19 cellular contexts compared by ENCODE assay signal in the genomic region with DNA sequence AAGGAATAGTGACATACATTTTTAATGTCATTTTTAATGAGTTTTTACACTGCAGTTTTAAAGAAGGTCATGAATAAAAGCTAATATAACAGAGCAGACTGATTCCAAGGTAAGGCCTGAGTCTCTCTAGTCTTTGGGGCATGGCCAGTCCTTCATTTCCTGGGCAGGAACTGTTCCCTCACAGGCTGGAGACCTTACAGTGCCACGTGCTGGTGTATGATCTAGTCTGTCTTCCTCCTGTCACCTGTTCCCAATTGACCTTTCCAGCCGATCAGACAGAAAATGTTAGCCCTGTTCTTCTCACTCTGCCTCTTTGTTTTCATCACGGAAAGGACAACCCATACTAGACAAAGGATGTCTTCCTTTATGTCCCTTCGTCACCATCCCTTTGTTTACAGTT.
"Had no signal": no experiment of that assay in that cellular context is flagged by ENCODE, and none has a peak within 500 bp of the region (broad histone marks: within the 10 kb centered on the region; RNA-seq: fewer than 3 reads in every experiment).

No MANE protein-coding gene starts in this region.

- DNase-seq: activated CD4-positive, alpha-beta T cell treated with anti-CD3 and anti-CD28 coated beads, Interleukin-2, amount 10 ng/mL, durations not matched to agents 24 days and 14 days; activated CD4-positive, CD25-positive, alpha-beta regulatory T cell; activated CD8-positive, alpha-beta T cell treated with anti-CD3 and anti-CD28 coated beads for 36 hours; activated naive CD4-positive, alpha-beta T cell treated with anti-CD3 and anti-CD28 coated beads, Interleukin-2, amount 50 U/mL, for 16 hours; activated T-cell treated with anti-CD3 and anti-CD28 coated beads, Interleukin-2, amount 50 U/mL, for 24 hours; adrenal gland; cerebellar nuclear complex; cortex of kidney; effector CD4-positive, alpha-beta T cell; pancreas; sigmoid colon; spleen; uterus had no signal

- H3K27me3 ChIP-seq: adrenal gland, esophagus muscularis mucosa, pancreas, sigmoid colon, spleen, tibial nerve, uterus had no signal

- H3K4me3 ChIP-seq: adrenal gland, esophagus muscularis mucosa, pancreas, sigmoid colon, spleen, tibial nerve, uterus had no signal

- H3K4me1 ChIP-seq: esophagus muscularis mucosa, sigmoid colon, uterus had no signal

- H3K9me3 Mint-ChIP-seq: activated CD4-positive, alpha-beta T cell treated with anti-CD3 and anti-CD28 coated beads, Interleukin-2, amount 10 ng/mL, durations not matched to agents 24 days and 14 days; activated CD8-positive, alpha-beta T cell treated with anti-CD3 and anti-CD28 coated beads for 36 hours; activated T-cell treated with anti-CD3 and anti-CD28 coated beads, Interleukin-2, amount 50 U/mL, for 24 hours; memory B cell; stimulated activated naive CD8-positive, alpha-beta T cell treated with anti-CD3 and anti-CD28 coated beads, Interleukin-15, Interleukin-2, amounts not matched to agents 100 ng/mL and 50 ng/mL, for 24 hours; T-helper 2 cell treated with Interferon-gamma antibody and Interleukin-4, amounts not matched to agents 5 μg/mL and 100 μg/mL, for 36 hours had no signal

- H3K36me3 ChIP-seq: uterus had no signal

- H3K27ac ChIP-seq: adrenal gland, esophagus muscularis mucosa, pancreas, sigmoid colon, tibial nerve, uterus had no signal

- FAIRE-seq: endothelial cell of umbilical vein, pancreas had no signal

- ATAC-seq: activated CD8-positive, alpha-beta T cell treated with anti-CD3 and anti-CD28 coated beads for 36 hours; pancreas had no signal

- H3K27ac Mint-ChIP-seq: activated CD8-positive, alpha-beta T cell treated with anti-CD3 and anti-CD28 coated beads for 36 hours; activated T-cell treated with anti-CD3 and anti-CD28 coated beads, Interleukin-2, amount 50 U/mL, for 24 hours; stimulated activated naive CD8-positive, alpha-beta T cell treated with anti-CD3 and anti-CD28 coated beads, Interleukin-15, Interleukin-2, amounts not matched to agents 100 ng/mL and 50 ng/mL, for 24 hours; T-helper 2 cell treated with Interferon-gamma antibody and Interleukin-4, amounts not matched to agents 5 μg/mL and 100 μg/mL, for 36 hours had no signal

- H3K27me3 Mint-ChIP-seq: activated CD4-positive, alpha-beta T cell treated with anti-CD3 and anti-CD28 coated beads, Interleukin-2, amount 10 ng/mL, durations not matched to agents 24 days and 14 days; activated CD8-positive, alpha-beta T cell treated with anti-CD3 and anti-CD28 coated beads for 36 hours; activated T-cell treated with anti-CD3 and anti-CD28 coated beads, Interleukin-2, amount 50 U/mL, for 24 hours; memory B cell; stimulated activated naive CD8-positive, alpha-beta T cell treated with anti-CD3 and anti-CD28 coated beads, Interleukin-15, Interleukin-2, amounts not matched to agents 100 ng/mL and 50 ng/mL, for 24 hours had no signal

- H3K4me3 Mint-ChIP-seq: activated CD4-positive, alpha-beta T cell treated with anti-CD3 and anti-CD28 coated beads, Interleukin-2, amount 10 ng/mL, durations not matched to agents 24 days and 14 days; activated CD8-positive, alpha-beta T cell treated with anti-CD3 and anti-CD28 coated beads for 36 hours; activated T-cell treated with anti-CD3 and anti-CD28 coated beads, Interleukin-2, amount 50 U/mL, for 24 hours; memory B cell; stimulated activated naive CD8-positive, alpha-beta T cell treated with anti-CD3 and anti-CD28 coated beads, Interleukin-15, Interleukin-2, amounts not matched to agents 100 ng/mL and 50 ng/mL, for 24 hours; T-helper 2 cell treated with Interferon-gamma antibody and Interleukin-4, amounts not matched to agents 5 μg/mL and 100 μg/mL, for 36 hours had no signal

- H3K9me3 ChIP-seq: adrenal gland, esophagus muscularis mucosa, pancreas, sigmoid colon, spleen, tibial nerve, uterus had no signal
